Comparison of ENCODE assay signal across 26 cellular contexts in genomic region chr10:28581916-28582315, GRCh38. TPM values are rescaled to one million over a fixed set of nuclear protein-coding genes. Genes with fewer than 3 reads are reported as not detected.
A peak's percentile ranks its signal among the peaks of the same experiment; 100 is the strongest.
DNase-seq lines count a peak whose midpoint lies in the region; ATAC-seq, FAIRE-seq and TF ChIP-seq lines count a peak whose summit lies in the region.
"Had no signal": no experiment of that assay in that cellular context is flagged by ENCODE, and none has a peak within 500 bp of the region (broad histone marks: within the 10 kb centered on the region; RNA-seq: fewer than 3 reads in every experiment).

No MANE protein-coding gene starts in this region.

- no peak overlapping the region for H3K4me3 ChIP-seq in endothelial cell of umbilical vein (replicated peaks in 1 of 3; ENCODE audit: insufficient read depth in 1 of 3, low read depth in 1 of 3, low read length in 3 of 3)
- no peak overlapping the region for H3K4me3 ChIP-seq in upper lobe of right lung
- H3K4me3 ChIP-seq: GM23248, lower lobe of right lung, spleen had no signal

- H3K27me3 ChIP-seq in endothelial cell of umbilical vein (ENCODE audit: control insufficient read depth in 2 of 2, insufficient read depth in 2 of 2, low read length in 2 of 2), result no peaks in the 10 kb centered on the region
- no peaks in the 10 kb centered on the region for H3K27me3 ChIP-seq in upper lobe of right lung
- H3K27me3 ChIP-seq: BE2C, spleen had no signal

- peaks cover 45% of the 10 kb centered on the region for H4K20me1 ChIP-seq in endothelial cell of umbilical vein (replicated peaks; ENCODE audit: control insufficient read depth, extremely low read depth, insufficient read depth, low read length)

- peaks cover 98% of the 10 kb centered on the region for H3K79me2 ChIP-seq in endothelial cell of umbilical vein (ENCODE audit: control insufficient read depth, insufficient read depth, low read length)

- BruUV-seq in endothelial cell of umbilical vein (replicated peaks; lab: Mats Ljungman, UMichigan), result no TSS peak

- TF ChIP-seq POLR2A in endothelial cell of umbilical vein (IDR thresholded peaks at IDR 0.05; ENCODE audit: low read depth, low read length), result no peak

- POLR2A ChIA-PET in activated CD8-positive, alpha-beta T cell treated with anti-CD3 and anti-CD28 coated beads for 36 hours (lab: Charles Lee), result interaction anchor here (0.8 to 1.4 kb wide), 2 partner anchors 10 to 46 kb away, joined by 3 to 4 read pairs; no protein-coding TSS in a partner anchor
- POLR2A ChIA-PET in endothelial cell of umbilical vein (lab: Charles Lee), result no interaction called here

- no peak for FAIRE-seq in endothelial cell of umbilical vein (lab: Jason Lieb, UNC)
- FAIRE-seq: D721Med, kidney had no signal

- H3K4me1 Mint-ChIP-seq in activated T-cell treated with anti-CD3 and anti-CD28 coated beads, Interleukin-2, amount 50 U/mL, for 4 hours (ENCODE audit: low read depth), result peaks cover 63% of the 10 kb centered on the region
- peaks cover 66% of the 10 kb centered on the region for H3K4me1 Mint-ChIP-seq in activated CD8-positive, alpha-beta T cell treated with anti-CD3 and anti-CD28 coated beads for 36 hours (ENCODE audit: low read depth)
- H3K4me1 Mint-ChIP-seq in stimulated activated naive B cell treated with anti-CD40 and anti-IgM and Interleukin-4, amounts not matched to agents 10 μg/mL and 1 μg/mL and 100 μg/mL, for 72 hours, result peaks cover 27 to 59% of the 10 kb centered on the region in 2 donors

- dilution Hi-C loops in endothelial cell of umbilical vein (cut with MboI; ENCODE audit: extremely low pct_ligation_motif_present, low sequenced_read_pairs), result no loop called here

- CTCF ChIA-PET in activated CD8-positive, alpha-beta T cell treated with anti-CD3 and anti-CD28 coated beads for 36 hours (lab: Charles Lee), result no interaction called here
- CTCF ChIA-PET in endothelial cell of umbilical vein (lab: Charles Lee), result interaction anchor here (1.6 kb wide), 1 partner anchor 8 kb away, joined by 5 read pairs; no protein-coding TSS in a partner anchor

- ATAC-seq in activated T-cell treated with anti-CD3 and anti-CD28 coated beads, Interleukin-2, amount 50 U/mL, for 4 hours, result peak; percentile 50 to 58
- ATAC-seq in activated CD8-positive, alpha-beta T cell treated with anti-CD3 and anti-CD28 coated beads for 36 hours, result peak; percentile 74
- ATAC-seq in stimulated activated naive B cell treated with anti-CD40 and anti-IgM and Interleukin-4, amounts not matched to agents 10 μg/mL and 1 μg/mL and 100 μg/mL, for 72 hours (replicated peaks), result no peak
- ATAC-seq in GM19452 (IDR thresholded peaks at IDR 0.05; ENCODE audit: unreplicated experiment), result no peak
- ATAC-seq in upper lobe of right lung, result no peak
- ATAC-seq: lower lobe of right lung had no signal

- H3K4me2 ChIP-seq in endothelial cell of umbilical vein (ENCODE audit: insufficient read depth, low read length), result no peak overlapping the region

- TF ChIP-seq CTCF in activated CD8-positive, alpha-beta T cell treated with anti-CD3 and anti-CD28 coated beads for 36 hours (IDR thresholded peaks at IDR 0.05), result no peak
- TF ChIP-seq CTCF in endothelial cell of umbilical vein (IDR thresholded peaks at IDR 0.05; ENCODE audit: extremely low read depth in 1 of 2, insufficient read depth in 1 of 2, low read depth in 1 of 2, low read length in 2 of 2) (no peak), upper lobe of right lung (IDR thresholded peaks at IDR 0.05) (no peak)

- H3K27ac Mint-ChIP-seq in activated CD8-positive, alpha-beta T cell treated with anti-CD3 and anti-CD28 coated beads for 36 hours, result peak overlapping the region; percentile 76
- peak overlapping the region; percentile 34 for H3K27ac Mint-ChIP-seq in stimulated activated naive B cell treated with anti-CD40 and anti-IgM and Interleukin-4, amounts not matched to agents 10 μg/mL and 1 μg/mL and 100 μg/mL, for 72 hours
- H3K27ac Mint-ChIP-seq: type B pancreatic cell had no signal

- intact Hi-C loops in activated CD8-positive, alpha-beta T cell treated with anti-CD3 and anti-CD28 coated beads for 36 hours (cut with micrococcal nuclease), result no loop called here
- intact Hi-C loops in endothelial cell of umbilical vein (cut with micrococcal nuclease), result no loop called here
- intact Hi-C loops in upper lobe of right lung (cut with DNase I), result no loop called here

- no peaks in the 10 kb centered on the region for H3K9me3 ChIP-seq in endothelial cell of umbilical vein (replicated peaks; ENCODE audit: control insufficient read depth, insufficient read depth, low read length)
- no peaks in the 10 kb centered on the region for H3K9me3 ChIP-seq in upper lobe of right lung
- H3K9me3 ChIP-seq: BE2C, lower lobe of right lung, spleen had no signal

- H3K4me1 ChIP-seq in endothelial cell of umbilical vein (ENCODE audit: control insufficient read depth, extremely low read depth, insufficient read depth, low read length), result no peaks in the 10 kb centered on the region
- H3K4me1 ChIP-seq in upper lobe of right lung, result peaks cover 19% of the 10 kb centered on the region
- H3K4me1 ChIP-seq: BE2C had no signal

- H3K36me3 ChIP-seq in endothelial cell of umbilical vein (ENCODE audit: control insufficient read depth in 2 of 2, extremely low read depth in 1 of 2, insufficient read depth in 2 of 2, low read length in 2 of 2) (peaks cover 4 to 17% of the 10 kb centered on the region in 2 experiments), upper lobe of right lung (peaks cover 28% of the 10 kb centered on the region)

- peaks cover 36% of the 10 kb centered on the region for H3K36me3 Mint-ChIP-seq in activated T-cell treated with anti-CD3 and anti-CD28 coated beads, Interleukin-2, amount 50 U/mL, for 4 hours (ENCODE audit: insufficient read depth)
- H3K36me3 Mint-ChIP-seq in activated CD8-positive, alpha-beta T cell treated with anti-CD3 and anti-CD28 coated beads for 36 hours (ENCODE audit: low read depth), result peaks cover 57% of the 10 kb centered on the region
- H3K36me3 Mint-ChIP-seq in stimulated activated naive B cell treated with anti-CD40 and anti-IgM and Interleukin-4, amounts not matched to agents 10 μg/mL and 1 μg/mL and 100 μg/mL, for 72 hours, result peaks cover 37 to 53% of the 10 kb centered on the region in 2 donors

- no peaks in the 10 kb centered on the region for H3K27me3 Mint-ChIP-seq in activated T-cell treated with anti-CD3 and anti-CD28 coated beads, Interleukin-2, amount 50 U/mL, for 4 hours (ENCODE audit: low read depth)
- no peaks in the 10 kb centered on the region for H3K27me3 Mint-ChIP-seq in activated CD8-positive, alpha-beta T cell treated with anti-CD3 and anti-CD28 coated beads for 36 hours
- H3K27me3 Mint-ChIP-seq in stimulated activated naive B cell treated with anti-CD40 and anti-IgM and Interleukin-4, amounts not matched to agents 10 μg/mL and 1 μg/mL and 100 μg/mL, for 72 hours, result no peaks in the 10 kb centered on the region
- H3K27me3 Mint-ChIP-seq: type B pancreatic cell had no signal

- H3K9ac ChIP-seq in endothelial cell of umbilical vein (replicated peaks; ENCODE audit: extremely low read depth, insufficient read depth, low read length), result no peak overlapping the region
- H3K9ac ChIP-seq: GM23248 had no signal

- no peak overlapping the region for H3K27ac ChIP-seq in endothelial cell of umbilical vein (ENCODE audit: insufficient read depth, low read depth, low read length)
- H3K27ac ChIP-seq in upper lobe of right lung, result no peak overlapping the region
- H3K27ac ChIP-seq: GM23248, lower lobe of right lung, spleen had no signal

- no peak overlapping the region for H3K4me3 Mint-ChIP-seq in activated T-cell treated with anti-CD3 and anti-CD28 coated beads, Interleukin-2, amount 50 U/mL, for 4 hours
- H3K4me3 Mint-ChIP-seq in activated CD8-positive, alpha-beta T cell treated with anti-CD3 and anti-CD28 coated beads for 36 hours, result no peak overlapping the region
- no peak overlapping the region for H3K4me3 Mint-ChIP-seq in stimulated activated naive B cell treated with anti-CD40 and anti-IgM and Interleukin-4, amounts not matched to agents 10 μg/mL and 1 μg/mL and 100 μg/mL, for 72 hours
- H3K4me3 Mint-ChIP-seq: type B pancreatic cell had no signal

- DNase-seq in activated T-cell treated with anti-CD3 and anti-CD28 coated beads, Interleukin-2, amount 50 U/mL, for 4 hours, result no peak
- DNase-seq in activated T-cell treated with anti-CD3 and anti-CD28 coated beads, Interleukin-2, amount 50 U/mL, for 1 hour, result no peak
- DNase-seq in activated CD8-positive, alpha-beta T cell treated with anti-CD3 and anti-CD28 coated beads for 36 hours, result no peak
- DNase-seq in endothelial cell of umbilical vein (ENCODE audit: low read depth, low spot score) (peak; percentile 4), upper lobe of right lung (no peak), DMS153 (lab: John Stamatoyannopoulos, UW) (no peak)
- no peak for DNase-seq in stimulated activated naive B cell treated with anti-CD40 and anti-IgM and Interleukin-4, amounts not matched to agents 10 μg/mL and 1 μg/mL and 100 μg/mL, for 72 hours
- DNase-seq: BE2C; effector memory CD4-positive, alpha-beta T cell; GM23248; Karpas-422; kidney; lower lobe of right lung; NCI-H2029; NCI-H226; NCI-H774; occipital lobe; retina; Right ventricle myocardium superior; spleen; stimulated activated CD4-positive, alpha-beta T cell treated with anti-CD3 and anti-CD28 coated beads, Interleukin-4, amount 100 ng/mL, for 24 hours; SW 1271 had no signal

- peaks cover 4% of the 10 kb centered on the region for H3K9me1 ChIP-seq in endothelial cell of umbilical vein (replicated peaks; ENCODE audit: control insufficient read depth, extremely low read depth, insufficient read depth, low read length)

- H3K9me3 Mint-ChIP-seq in activated T-cell treated with anti-CD3 and anti-CD28 coated beads, Interleukin-2, amount 50 U/mL, for 4 hours, result no peaks in the 10 kb centered on the region
- H3K9me3 Mint-ChIP-seq in activated CD8-positive, alpha-beta T cell treated with anti-CD3 and anti-CD28 coated beads for 36 hours, result no peaks in the 10 kb centered on the region
- no peaks in the 10 kb centered on the region for H3K9me3 Mint-ChIP-seq in stimulated activated naive B cell treated with anti-CD40 and anti-IgM and Interleukin-4, amounts not matched to agents 10 μg/mL and 1 μg/mL and 100 μg/mL, for 72 hours
- H3K9me3 Mint-ChIP-seq: activated naive CD4-positive, alpha-beta T cell treated with anti-CD3 and anti-CD28 coated beads, Interleukin-2, amount 50 U/mL, for 72 hours; type B pancreatic cell had no signal

- H2AFZ ChIP-seq in endothelial cell of umbilical vein (ENCODE audit: low read depth, low read length), result no peak overlapping the region
- H2AFZ ChIP-seq: GM23248 had no signal

RNA-seq across cellular contexts. Expression of gene WAC, which starts 49.0 kb away (rescaled TPM):
- 100 to 1,000 TPM; 105 to 122 (median 116) TPM for total RNA-seq in activated T-cell treated with anti-CD3 and anti-CD28 coated beads, Interleukin-2, amount 50 U/mL, for 4 hours
- 100 to 1,000 TPM in 1 of 2 experiments, 10 to 100 TPM in 1; 95.2 to 102 TPM for total RNA-seq in activated CD8-positive, alpha-beta T cell treated with anti-CD3 and anti-CD28 coated beads for 36 hours
- total RNA-seq in endothelial cell of umbilical vein (101 and 104 TPM in 2 replicates), upper lobe of right lung (122 TPM)
- polyA plus RNA-seq in endothelial cell of umbilical vein, result 49.1 and 49.2 TPM in 2 replicates
- polyA plus RNA-seq in endothelial cell of umbilical vein (2011; cell fraction: cytosol; rRNA removed), result 57.0 and 57.7 TPM in 2 replicates
- polyA plus RNA-seq in endothelial cell of umbilical vein (2011; cell fraction: nucleus; rRNA removed), result 95.8 and 109 TPM in 2 replicates
- polyA plus RNA-seq in endothelial cell of umbilical vein (2012), result 68.2 and 71.4 TPM in 2 replicates
- polyA minus RNA-seq in endothelial cell of umbilical vein, result 115 and 120 TPM in 2 replicates
- 39.1 TPM for polyA minus RNA-seq in endothelial cell of umbilical vein (2011; cell fraction: cytosol; rRNA and poly(A)+ RNA removed)
- polyA minus RNA-seq in endothelial cell of umbilical vein (2011; cell fraction: nucleus; rRNA and poly(A)+ RNA removed), result 147 and 187 TPM in 2 replicates

Comparison
In these comparisons a context has a peak if more than half of its experiments do, and no peak if none do; other contexts are left out.
1. ATAC-seq: peak in activated T-cell treated with anti-CD3 and anti-CD28 coated beads, Interleukin-2, amount 50 U/mL, for 4 hours (2 of 2) and activated CD8-positive, alpha-beta T cell treated with anti-CD3 and anti-CD28 coated beads for 36 hours (single experiment); none in stimulated activated naive B cell treated with anti-CD40 and anti-IgM and Interleukin-4, amounts not matched to agents 10 μg/mL and 1 μg/mL and 100 μg/mL, for 72 hours (0 of 2), GM19452 (single experiment) and upper lobe of right lung (single experiment).